Comparison of ENCODE assay signal across 27 cellular contexts in the genomic region with DNA sequence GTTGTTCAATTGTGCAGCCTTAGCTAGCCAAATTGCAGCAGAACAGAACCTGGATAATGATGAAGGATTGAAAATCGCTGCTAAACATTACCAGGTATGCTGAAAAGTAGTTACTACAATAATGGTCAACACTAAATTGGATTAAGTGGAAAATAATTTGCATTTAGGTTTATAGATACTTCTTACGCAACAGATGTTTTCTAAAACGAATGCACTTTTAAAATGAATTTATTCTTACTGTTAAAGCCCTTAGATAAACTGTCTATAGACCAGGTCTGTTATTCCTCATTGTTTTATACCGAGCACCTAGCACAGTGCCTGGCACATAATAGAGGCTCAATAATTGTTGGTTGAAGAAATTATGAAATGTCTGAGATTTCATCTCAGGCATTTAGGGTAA.
"Had no signal": no experiment of that assay in that cellular context is flagged by ENCODE, and none has a peak within 500 bp of the region (broad histone marks: within the 10 kb centered on the region; RNA-seq: fewer than 3 reads in every experiment).

No MANE protein-coding gene starts in this region.

- H3K9me3 Mint-ChIP-seq: dendritic cell treated with granulocyte-macrophage colony-stimulating factor and Interleukin-4, amounts not matched to agents 40 ng/mL and 50 ng/mL, for 4 days; effector memory CD8-positive, alpha-beta T cell had no signal

- ATAC-seq: effector memory CD8-positive, alpha-beta T cell; esophagus mucosa; foreskin keratinocyte; gastrocnemius medialis; gastroesophageal sphincter; heart left ventricle; heart right ventricle had no signal

- H3K27me3 Mint-ChIP-seq: dendritic cell treated with granulocyte-macrophage colony-stimulating factor and Interleukin-4, amounts not matched to agents 40 ng/mL and 50 ng/mL, for 4 days; effector memory CD8-positive, alpha-beta T cell had no signal

- DNase-seq: colonic mucosa; cortex of kidney; dermis blood vessel endothelial cell; dorsolateral prefrontal cortex; effector CD4-positive, alpha-beta T cell; effector CD8-positive, alpha-beta T cell; effector memory CD4-positive, alpha-beta T cell; effector memory CD8-positive, alpha-beta T cell; endodermal cell; erythroblast; esophagus squamous epithelium; foreskin fibroblast; foreskin keratinocyte; foreskin melanocyte; gastrocnemius medialis; glutamatergic neuron; head of caudate nucleus; heart left ventricle; heart right ventricle had no signal

- FAIRE-seq: endothelial cell of umbilical vein, frontal cortex had no signal

- H3K27me3 ChIP-seq: colonic mucosa, dorsolateral prefrontal cortex, esophagus squamous epithelium, foreskin keratinocyte, gastrocnemius medialis, gastroesophageal sphincter, heart left ventricle, heart right ventricle, hepatocyte had no signal

- H3K9me3 ChIP-seq: colonic mucosa, esophagus squamous epithelium, gastrocnemius medialis, gastroesophageal sphincter, heart left ventricle, heart right ventricle had no signal

- H3K4me3 Mint-ChIP-seq: dendritic cell treated with granulocyte-macrophage colony-stimulating factor and Interleukin-4, amounts not matched to agents 40 ng/mL and 50 ng/mL, for 4 days; effector memory CD8-positive, alpha-beta T cell; endodermal cell had no signal

- H3K4me1 Mint-ChIP-seq: endodermal cell had no signal

- H3K27ac Mint-ChIP-seq: dendritic cell treated with granulocyte-macrophage colony-stimulating factor and Interleukin-4, amounts not matched to agents 40 ng/mL and 50 ng/mL, for 4 days had no signal

- H3K27ac ChIP-seq: colonic mucosa, coronary artery, dorsolateral prefrontal cortex, epithelial cell of prostate, esophagus squamous epithelium, foreskin keratinocyte, gastrocnemius medialis, gastroesophageal sphincter, heart left ventricle, heart right ventricle, hepatocyte had no signal

- H3K4me1 ChIP-seq: colonic mucosa, esophagus squamous epithelium, gastrocnemius medialis, gastroesophageal sphincter had no signal

- H3K4me3 ChIP-seq: colonic mucosa, coronary artery, dorsolateral prefrontal cortex, esophagus squamous epithelium, gastrocnemius medialis, gastroesophageal sphincter, heart left ventricle, heart right ventricle, hepatocyte had no signal

- H3K36me3 ChIP-seq: colonic mucosa had no signal

- H3K4me2 ChIP-seq: hepatocyte had no signal

- H2AFZ ChIP-seq: hepatocyte had no signal
